10 cellular contexts compared by ENCODE assay signal in the genomic region with DNA sequence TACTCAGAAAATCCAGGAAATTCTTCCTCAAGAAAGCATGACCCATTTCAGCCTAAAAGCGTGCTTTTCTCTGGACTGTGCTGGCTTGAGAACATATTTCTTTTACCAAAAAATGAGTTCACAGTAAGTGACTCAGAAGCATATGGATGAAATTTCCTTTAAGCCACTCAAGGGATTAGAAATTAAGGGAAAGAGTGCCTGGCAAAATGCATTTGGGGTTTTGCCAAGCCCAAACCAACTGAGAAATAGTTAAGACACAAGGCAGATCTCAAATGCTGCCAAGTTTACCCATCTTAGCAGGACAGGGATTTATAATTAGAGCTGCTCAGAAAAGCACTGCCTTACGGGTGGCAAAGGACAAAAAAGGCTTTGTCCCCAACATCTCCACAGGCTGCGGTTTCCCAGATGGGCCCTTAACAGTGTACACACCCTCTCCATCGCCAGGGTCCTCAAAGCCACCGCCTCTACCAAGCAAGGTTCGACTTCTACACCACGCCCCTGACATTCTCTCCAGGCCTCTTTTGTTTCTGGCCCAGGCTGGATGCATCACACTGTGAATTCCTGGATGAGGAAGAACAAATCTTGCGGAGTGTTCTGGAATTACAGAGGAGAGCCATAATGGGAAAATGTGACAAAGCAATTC.
A peak's percentile ranks its signal among the peaks of the same experiment; 100 is the strongest.
DNase-seq lines count a peak whose midpoint lies in the region.
"Had no signal": no experiment of that assay in that cellular context is flagged by ENCODE, and none has a peak within 500 bp of the region (broad histone marks: within the 10 kb centered on the region; RNA-seq: fewer than 3 reads in every experiment).

No MANE protein-coding gene starts in this region.

- no peaks in the 10 kb centered on the region for H3K9me3 ChIP-seq in subcutaneous abdominal adipose tissue (ENCODE audit: control insufficient read depth in 5 of 5, low read length in 5 of 5)

- H3K4me1 ChIP-seq in subcutaneous abdominal adipose tissue (ENCODE audit: control insufficient read depth in 5 of 5, insufficient read depth in 5 of 5, low read length in 5 of 5), result peaks cover 0 to 23% (median 20%) of the 10 kb centered on the region in 5 donors

- peak; percentile 91 for DNase-seq in HCEC 1CT
- DNase-seq in amniotic stem cell (lab: John Stamatoyannopoulos, UW), result peak; percentile 63
- peak; percentile 50 for DNase-seq in hepatic stellate cell (ENCODE audit: low spot score)
- no peak for DNase-seq in NCI-H1930 (lab: John Stamatoyannopoulos, UW)
- DNase-seq in HuH-7 (ENCODE audit: low spot score), result no peak
- DNase-seq in stimulated activated CD4-positive, alpha-beta T cell treated with anti-CD3 and anti-CD28 coated beads, Interleukin-4, amount 100 ng/mL, for 24 hours, result no peak
- no peak for DNase-seq in activated CD8-positive, alpha-beta memory T cell treated with anti-CD3 and anti-CD28 coated beads, Interleukin-2, amount 50 U/mL, for 4 hours
- DNase-seq: naive thymus-derived CD4-positive, alpha-beta T cell; NCI-H1105 treated with DMSO at 0.1 percent for 48 hours had no signal

- H3K4me3 ChIP-seq in subcutaneous abdominal adipose tissue (ENCODE audit: low read depth in 1 of 5, low read length in 5 of 5), result no peak overlapping the region

- peak overlapping the region in 2 of 5 donors; percentile 38 to 41 for H3K9ac ChIP-seq in subcutaneous abdominal adipose tissue (ENCODE audit: low read length in 5 of 5)

- peaks cover 0 to 3% (median 0%) of the 10 kb centered on the region in 5 donors for H3K36me3 ChIP-seq in subcutaneous abdominal adipose tissue (ENCODE audit: control insufficient read depth in 5 of 5, insufficient read depth in 5 of 5, low read length in 5 of 5)

- H3K27me3 ChIP-seq in subcutaneous abdominal adipose tissue (ENCODE audit: control insufficient read depth in 5 of 5, insufficient read depth in 4 of 5, low read length in 5 of 5), result no peaks in the 10 kb centered on the region

- peak overlapping the region; percentile 88 for H3K27ac ChIP-seq in subcutaneous abdominal adipose tissue (ENCODE audit: low read depth, low read length)

Comparison
In these comparisons a context has a peak if more than half of its experiments do, and no peak if none do; other contexts are left out.
1. DNase-seq: peak in HCEC 1CT (single experiment), amniotic stem cell (single experiment) and hepatic stellate cell (single experiment); none in NCI-H1930 (0 of 2), HuH-7 (single experiment), stimulated activated CD4-positive, alpha-beta T cell treated with anti-CD3 and anti-CD28 coated beads, Interleukin-4, amount 100 ng/mL, for 24 hours (single experiment) and activated CD8-positive, alpha-beta memory T cell treated with anti-CD3 and anti-CD28 coated beads, Interleukin-2, amount 50 U/mL, for 4 hours (single experiment).